In the genomic region with DNA sequence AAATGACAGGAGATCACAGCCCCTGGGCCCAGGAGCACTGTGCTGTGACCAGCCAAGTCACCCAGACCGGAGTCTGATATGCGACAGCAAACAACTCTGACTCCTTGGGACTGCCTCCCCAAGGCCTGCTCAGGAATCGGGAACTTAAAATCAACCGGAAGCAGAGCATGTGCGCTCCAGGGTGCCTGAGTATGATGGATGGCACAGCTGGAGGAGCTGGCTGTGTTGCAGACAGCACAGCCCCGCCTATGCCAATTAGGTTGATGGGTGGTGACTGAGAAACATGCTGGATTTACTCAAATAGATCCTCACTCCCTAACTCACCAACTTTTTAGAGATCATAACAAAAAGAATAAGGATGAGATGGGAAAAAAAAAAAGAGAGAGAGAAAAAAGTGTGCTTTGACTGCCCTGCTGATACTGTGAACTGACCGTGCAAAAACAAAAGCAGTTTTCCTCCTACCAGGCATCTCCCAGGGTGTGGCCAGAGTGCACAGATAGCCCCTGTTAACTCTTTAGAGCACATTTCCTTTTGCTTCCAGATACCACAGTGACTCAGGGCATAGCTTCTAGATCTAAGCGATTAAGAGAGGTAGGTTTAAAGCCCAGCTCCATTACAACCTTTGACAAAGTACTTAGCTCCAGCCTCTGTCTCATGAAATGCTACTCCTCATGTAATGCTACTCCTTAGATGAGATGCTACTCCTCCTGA, we compare ENCODE assay signal across 13 cellular contexts. TPM values are rescaled to one million over a fixed set of nuclear protein-coding genes. Genes with fewer than 3 reads are reported as not detected.
A peak's percentile ranks its signal among the peaks of the same experiment; 100 is the strongest.
DNase-seq lines count a peak whose midpoint lies in the region; ATAC-seq, FAIRE-seq and TF ChIP-seq lines count a peak whose summit lies in the region.
"Had no signal": no experiment of that assay in that cellular context is flagged by ENCODE, and none has a peak within 500 bp of the region (broad histone marks: within the 10 kb centered on the region; RNA-seq: fewer than 3 reads in every experiment).

No MANE protein-coding gene starts in this region.

- 18 to 19% methylated on average over 8 of the region's 8 CpGs for WGBS in aorta, 2 donors

- H4K20me1 ChIP-seq in keratinocyte (ENCODE audit: control insufficient read depth, extremely low read depth, insufficient read depth, low read length) = peaks cover 2% of the 10 kb centered on the region

- peaks cover 0 to 3% of the 10 kb centered on the region in 2 donors for H3K4me1 ChIP-seq in breast epithelium
- H3K4me1 ChIP-seq in keratinocyte (ENCODE audit: control insufficient read depth, extremely low read depth, insufficient read depth, low read length) = peaks cover 22% of the 10 kb centered on the region
- no peaks in the 10 kb centered on the region for H3K4me1 ChIP-seq in aorta (ENCODE audit: control insufficient read depth in 1 of 2, insufficient read depth in 2 of 2, low read length in 2 of 2)
- H3K4me1 ChIP-seq: SJSA1 had no signal

- BruUV-seq in MCF 10A (replicated peaks; lab: Mats Ljungman, UMichigan) = no TSS peak

- no peaks in the 10 kb centered on the region for H3K27me3 Mint-ChIP-seq in MCF 10A (ENCODE audit: insufficient read depth, unreplicated experiment)
- H3K27me3 Mint-ChIP-seq in osteocyte (ENCODE audit: unreplicated experiment) = peaks cover 26% of the 10 kb centered on the region

- H3K4me2 ChIP-seq in keratinocyte (ENCODE audit: control insufficient read depth, extremely low read depth, insufficient read depth, low read depth, low read length) = peak overlapping the region; percentile 68

- ATAC-seq in aorta (ENCODE audit: low FRiP score) (peak; percentile 35), HG03095 (IDR thresholded peaks at IDR 0.05; ENCODE audit: unreplicated experiment) (no peak)

- no peak overlapping the region for H3K4me3 Mint-ChIP-seq in MCF 10A (ENCODE audit: unreplicated experiment)
- no peak overlapping the region for H3K4me3 Mint-ChIP-seq in osteocyte (ENCODE audit: unreplicated experiment)

- H3K9ac ChIP-seq in keratinocyte (ENCODE audit: control insufficient read depth, extremely low read depth, insufficient read depth, low read length) = no peak overlapping the region

- peaks cover 2% of the 10 kb centered on the region for H3K9me1 ChIP-seq in keratinocyte (ENCODE audit: control insufficient read depth, extremely low read depth, insufficient read depth, low read length)

- H3K27ac Mint-ChIP-seq in MCF 10A (ENCODE audit: low read depth, unreplicated experiment) = peak overlapping the region; percentile 70
- no peak overlapping the region for H3K27ac Mint-ChIP-seq in osteocyte (ENCODE audit: unreplicated experiment)

- no peaks in the 10 kb centered on the region for H3K36me3 Mint-ChIP-seq in MCF 10A (ENCODE audit: insufficient read depth, unreplicated experiment)
- H3K36me3 Mint-ChIP-seq in osteocyte (ENCODE audit: unreplicated experiment) = no peaks in the 10 kb centered on the region

- intact Hi-C loops in MCF 10A (cut with micrococcal nuclease) (no loop called here), breast epithelium (cut with DNase I; ENCODE audit: low total_unique reads) (loop anchor here (5.0 kb wide), 1 partner anchor 70 kb away; no protein-coding TSS in a partner anchor), aorta (cut with DNase I) (no loop called here)

- CTCF ChIA-PET in MCF 10A (lab: Yijun Ruan, JAX) = interaction anchor here (1.5 to 2.8 kb wide), 3 partner anchors 11 to 158 kb away, joined by 3 to 9 read pairs (median 6); no protein-coding TSS in a partner anchor

- TF ChIP-seq POLR2A in breast epithelium (IDR thresholded peaks at IDR 0.05) = no peak

- H3K4me1 Mint-ChIP-seq in MCF 10A (ENCODE audit: insufficient read depth, unreplicated experiment) (peaks cover 15% of the 10 kb centered on the region), osteocyte (ENCODE audit: unreplicated experiment) (peaks cover 4% of the 10 kb centered on the region)

- TF ChIP-seq CTCF in MCF 10A (IDR thresholded peaks at IDR 0.05; ENCODE audit: unreplicated experiment) (no peak), breast epithelium (IDR thresholded peaks at IDR 0.05) (no peak), keratinocyte (optimal IDR thresholded peaks at IDR 0.05 in 1 of 3, IDR thresholded peaks at IDR 0.05 in 1 of 3, conservative IDR thresholded peaks at IDR 0.05 in 1 of 3; ENCODE audit: extremely low read depth in 1 of 3, insufficient read depth in 2 of 3, low read length in 3 of 3) (no peak), osteocyte (IDR thresholded peaks at IDR 0.05) (no peak)

- H3K27me3 ChIP-seq in breast epithelium (no peaks in the 10 kb centered on the region), keratinocyte (ENCODE audit: control insufficient read depth, extremely low read depth, insufficient read depth, low read length) (no peaks in the 10 kb centered on the region), aorta (ENCODE audit: control insufficient read depth in 1 of 2, insufficient read depth in 2 of 2, low read length in 1 of 2) (no peaks in the 10 kb centered on the region)
- H3K27me3 ChIP-seq: SJSA1, upper lobe of left lung had no signal

- no peaks in the 10 kb centered on the region for H3K9me3 ChIP-seq in breast epithelium
- no peaks in the 10 kb centered on the region for H3K9me3 ChIP-seq in keratinocyte (ENCODE audit: control insufficient read depth, low read depth, low read length)
- no peaks in the 10 kb centered on the region for H3K9me3 ChIP-seq in aorta (ENCODE audit: control insufficient read depth, low read length)
- H3K9me3 ChIP-seq: neutrophil, SJSA1, upper lobe of left lung had no signal

- no peak for FAIRE-seq in keratinocyte (lab: Jason Lieb, UNC)

- H3K79me2 ChIP-seq in keratinocyte (ENCODE audit: control insufficient read depth, insufficient read depth, low read length) = peaks cover 7% of the 10 kb centered on the region

- H3K36me3 ChIP-seq in breast epithelium (no peaks in the 10 kb centered on the region), keratinocyte (ENCODE audit: control insufficient read depth in 2 of 2, extremely low read depth in 1 of 2, insufficient read depth in 2 of 2, low read length in 2 of 2) (no peaks in the 10 kb centered on the region), aorta (ENCODE audit: control insufficient read depth in 1 of 2, insufficient read depth in 2 of 2, low read length in 1 of 2) (no peaks in the 10 kb centered on the region)
- H3K36me3 ChIP-seq: neutrophil, SJSA1, upper lobe of left lung had no signal

- POLR2A ChIA-PET in MCF 10A (lab: Yijun Ruan, JAX) = interaction anchor here (1.0 kb wide), 2 partner anchors 26 to 104 kb away, joined by 4 read pairs; no protein-coding TSS in a partner anchor

- dilution Hi-C loops in keratinocyte (cut with MboI; ENCODE audit: extremely low pct_ligation_motif_present, low sequenced_read_pairs) = no loop called here

- H2AFZ ChIP-seq in keratinocyte (ENCODE audit: control insufficient read depth, low read length) = peak overlapping the region; percentile 14

- no peak for DNase-seq in MCF 10A (ENCODE audit: unreplicated experiment)
- no peak for DNase-seq in breast epithelium (ENCODE audit: low spot score in 2 of 2)
- DNase-seq in UCSD-AML1 (lab: John Stamatoyannopoulos, UW; ENCODE audit: unreplicated experiment) = peak; percentile 85
- DNase-seq in keratinocyte (ENCODE audit: low read depth, low spot score) = no peak
- DNase-seq in aorta = peak in 1 of 2 donors; percentile 62
- no peak for DNase-seq in cortex of kidney (lab: John Stamatoyannopoulos, UW)
- DNase-seq in osteocyte (ENCODE audit: extremely low spot score, unreplicated experiment) = no peak
- DNase-seq: activated CD8-positive, alpha-beta memory T cell treated with anti-CD3 and anti-CD28 coated beads, Interleukin-2, amount 50 U/mL, for 4 hours had no signal

- H3K9me3 Mint-ChIP-seq in MCF 10A (ENCODE audit: unreplicated experiment) (no peaks in the 10 kb centered on the region), osteocyte (ENCODE audit: unreplicated experiment) (no peaks in the 10 kb centered on the region)

- H3K4me3 ChIP-seq in breast epithelium (no peak overlapping the region), keratinocyte (ENCODE audit: control insufficient read depth in 2 of 3, extremely low read depth in 1 of 3, insufficient read depth in 2 of 3, low read depth in 1 of 3, low read length in 3 of 3) (no peak overlapping the region), aorta (ENCODE audit: low read length in 2 of 2) (no peak overlapping the region)
- H3K4me3 ChIP-seq: SJSA1, upper lobe of left lung had no signal

- H3K27ac ChIP-seq in breast epithelium (peak overlapping the region in 1 of 2 donors; percentile 21), keratinocyte (ENCODE audit: control insufficient read depth, insufficient read depth, low read length) (no peak overlapping the region), aorta (ENCODE audit: low read depth in 1 of 2, low read length in 2 of 2) (no peak overlapping the region)
- H3K27ac ChIP-seq: neutrophil, SJSA1 had no signal

RNA-seq across cellular contexts. Expression of a gene that starts 27.4 kb away (rescaled TPM):
- total RNA-seq in MCF 10A (2022) = 20.9 and 23.5 TPM in 2 replicates
- 10 to 100 TPM; 24.6 to 30.2 (median 27.5) TPM for total RNA-seq in breast epithelium
- polyA plus RNA-seq in keratinocyte = 82.3 to 103 TPM (median 103 TPM) in 3 replicates
- polyA plus RNA-seq in keratinocyte (2011; ENCODE audit: low read depth) = 12.9 TPM
- 48.4 and 74.3 TPM in 2 replicates for polyA plus RNA-seq in keratinocyte (2011; cell fraction: cytosol; rRNA removed)
- polyA plus RNA-seq in keratinocyte (2011; cell fraction: nucleus; rRNA removed) = 118 and 122 TPM in 2 replicates
- 25.6 and 53.0 TPM in 2 replicates for polyA plus RNA-seq in keratinocyte (2012; ENCODE audit: low replicate concordance)
- 265 to 559 TPM (median 447 TPM) in 3 replicates for polyA minus RNA-seq in keratinocyte
- polyA minus RNA-seq in keratinocyte (2011; cell fraction: cytosol; rRNA and poly(A)+ RNA removed) = 273 TPM
- polyA minus RNA-seq in keratinocyte (2011; cell fraction: nucleus; rRNA and poly(A)+ RNA removed) = 304 and 525 TPM in 2 replicates
- total RNA-seq in aorta = 10 to 100 TPM; 10.4 to 20.5 TPM
- polyA plus RNA-seq in aorta = 1 to 10 TPM in 1 of 2 donors, under 1 TPM in 1; 0.03 to 2.3 TPM
- total RNA-seq in osteocyte = not detected in 2 replicates
- polyA plus RNA-seq: AG04450 had no signal

Comparison
In these comparisons a context has a peak if more than half of its experiments do, and no peak if none do; other contexts are left out.
1. RNA of a gene that starts 27.4 kb away (total RNA-seq): 24.6 to 30.2 TPM in breast epithelium, 20.9 to 23.5 TPM in MCF 10A and 10.4 to 20.5 TPM in aorta; not detected in osteocyte; every median in the first group is over 10 times any median in the second.